8 cellular contexts compared by ENCODE assay signal in genomic region chr1:6700853-6701436, GRCh38. TPM values are rescaled to one million over a fixed set of nuclear protein-coding genes. Genes with fewer than 3 reads are reported as not detected.
DNase-seq lines count a peak whose midpoint lies in the region; ATAC-seq and TF ChIP-seq lines count a peak whose summit lies in the region.

No MANE protein-coding gene starts in this region.

- H3K27ac ChIP-seq in HEK293 (ENCODE audit: extremely low read depth, low read depth, low read length) (peak overlapping the region; percentile 27; the same call in 1 of the 2 replicates), subcutaneous abdominal adipose tissue (ENCODE audit: low read depth, low read length) (peak overlapping the region; percentile 75)

- peak overlapping the region; percentile 60 to 99 (median 98) for H3K9ac ChIP-seq in subcutaneous abdominal adipose tissue (ENCODE audit: low read length in 5 of 5)

- H3K27ac Mint-ChIP-seq in activated T-helper 17 cell treated with anti-CD3 and anti-CD28 coated beads, Interleukin-2, amount 50 U/mL, for 72 hours: peak overlapping the region; percentile 84

- H3K27me3 Mint-ChIP-seq in activated T-helper 17 cell treated with anti-CD3 and anti-CD28 coated beads, Interleukin-2, amount 50 U/mL, for 72 hours: no peaks in the 10 kb centered on the region

- H3K4me1 ChIP-seq in HEK293 (ENCODE audit: control insufficient read depth, insufficient read depth, low read length) (no peaks in the 10 kb centered on the region), subcutaneous abdominal adipose tissue (ENCODE audit: control insufficient read depth in 5 of 5, insufficient read depth in 5 of 5, low read length in 5 of 5) (peaks cover 4 to 22% (median 16%) of the 10 kb centered on the region in 5 donors)

- H3K4me3 ChIP-seq in AG04449 (ENCODE audit: low read depth, low read length): peak overlapping the region; percentile 98
- peak overlapping the region; percentile 72 for H3K4me3 ChIP-seq in HEK293 (ENCODE audit: low read depth, low read length)
- peak overlapping the region; percentile 97 for H3K4me3 ChIP-seq in iPS-18c (ENCODE audit: insufficient read depth, low read depth, low read length)
- H3K4me3 ChIP-seq in subcutaneous abdominal adipose tissue (ENCODE audit: low read depth in 1 of 5, low read length in 5 of 5): peak overlapping the region; percentile 75 to 99 (median 98)

- TF ChIP-seq CTCF in AG04449 (IDR thresholded peaks at IDR 0.05; ENCODE audit: insufficient read depth, low read length, missing control alignments) (no peak), HEK293 (tag by site-specific recombination; IDR thresholded peaks at IDR 0.05) (no peak)

- H3K4me3 Mint-ChIP-seq in activated T-helper 17 cell treated with anti-CD3 and anti-CD28 coated beads, Interleukin-2, amount 50 U/mL, for 72 hours: peak overlapping the region; percentile 86

- no peak for DNase-seq in AG04449 (ENCODE audit: low read depth, low spot score)

- peaks cover 0 to 10% of the 10 kb centered on the region in 2 experiments; a peak in 1 of 3 replicates for H3K36me3 ChIP-seq in HEK293 (ENCODE audit: control insufficient read depth in 2 of 2, insufficient read depth in 1 of 2, low read length in 2 of 2)
- peaks cover 0 to 11% (median 0%) of the 10 kb centered on the region in 5 donors for H3K36me3 ChIP-seq in subcutaneous abdominal adipose tissue (ENCODE audit: control insufficient read depth in 5 of 5, insufficient read depth in 5 of 5, low read length in 5 of 5)

- H3K9me3 ChIP-seq in HEK293 (ENCODE audit: control insufficient read depth, insufficient read depth, low read depth, low read length): no peaks in the 10 kb centered on the region
- H3K9me3 ChIP-seq in iPS-18c (ENCODE audit: control insufficient read depth, insufficient read depth, low read length): no peaks in the 10 kb centered on the region
- peaks cover 0 to 2% (median 0%) of the 10 kb centered on the region in 5 donors for H3K9me3 ChIP-seq in subcutaneous abdominal adipose tissue (ENCODE audit: control insufficient read depth in 5 of 5, low read length in 5 of 5)

- peaks cover 9% of the 10 kb centered on the region for H3K4me1 Mint-ChIP-seq in activated T-helper 17 cell treated with anti-CD3 and anti-CD28 coated beads, Interleukin-2, amount 50 U/mL, for 72 hours

- no peak for ATAC-seq in activated T-helper 17 cell treated with anti-CD3 and anti-CD28 coated beads, Interleukin-2, amount 50 U/mL, for 72 hours (replicated peaks)
- ATAC-seq in HG02759 (IDR thresholded peaks at IDR 0.05; ENCODE audit: unreplicated experiment) (no peak), HG03095 (IDR thresholded peaks at IDR 0.05; ENCODE audit: unreplicated experiment) (no peak), HG03460 (IDR thresholded peaks at IDR 0.05; ENCODE audit: unreplicated experiment) (no peak)

- H3K27me3 ChIP-seq in subcutaneous abdominal adipose tissue (ENCODE audit: control insufficient read depth in 5 of 5, insufficient read depth in 4 of 5, low read length in 5 of 5): no peaks in the 10 kb centered on the region

- H3K36me3 Mint-ChIP-seq in activated T-helper 17 cell treated with anti-CD3 and anti-CD28 coated beads, Interleukin-2, amount 50 U/mL, for 72 hours (ENCODE audit: low read depth): no peaks in the 10 kb centered on the region

- CTCF ChIA-PET in AG04449 (lab: Yijun Ruan, JAX): interaction anchor here (0.7 to 3.3 kb wide), 28 partner anchors 10 to 1248 kb away, joined by 3 to 47 read pairs (median 4); partner anchors contain the start of genes NOL9 and ZBTB48
- CTCF ChIA-PET in HEK293 (lab: Yijun Ruan, JAX): interaction anchor here (0.6 to 1.6 kb wide), 13 partner anchors 8 to 985 kb away, joined by 3 to 6 read pairs (median 4); no protein-coding TSS in a partner anchor

- POLR2A ChIA-PET in AG04449 (lab: Yijun Ruan, JAX): interaction anchor here (1.0 to 1.2 kb wide), 2 partner anchors 13 to 98 kb away, joined by 3 to 4 read pairs; no protein-coding TSS in a partner anchor
- POLR2A ChIA-PET in HEK293 (lab: Yijun Ruan, JAX): interaction anchor here (0.9 to 2.1 kb wide), 3 partner anchors 15 to 84 kb away, joined by 3 to 6 read pairs (median 3); partner anchors contain the start of gene CAMTA1

- H3K9me3 Mint-ChIP-seq in activated T-helper 17 cell treated with anti-CD3 and anti-CD28 coated beads, Interleukin-2, amount 50 U/mL, for 72 hours: no peaks in the 10 kb centered on the region

TF ChIP-seq in HEK293, 187 proteins besides CTCF, POLR2A, EP300 and RAD21:
- TF ChIP-seq ZFP3 (tag by site-specific recombination; IDR thresholded peaks at IDR 0.05; ENCODE audit: low read depth) (no peak), ZNF19 (tag by site-specific recombination; IDR thresholded peaks at IDR 0.05; ENCODE audit: low read depth) (no peak), SP3 (tag by site-specific recombination; IDR thresholded peaks at IDR 0.05) (0 out of 2 replicates have a peak, but pooled peaks have one; percentile 16)

RNA-seq across cellular contexts. Expression of gene DNAJC11, which starts 0.7 kb away (rescaled TPM):
- 10 to 100 TPM; 30.6 to 70.5 TPM for total RNA-seq in activated T-helper 17 cell treated with anti-CD3 and anti-CD28 coated beads, Interleukin-2, amount 50 U/mL, for 72 hours
